27 cellular contexts compared by ENCODE assay signal in genomic region chr3:32707026-32707370, GRCh38.
"Had no signal": no experiment of that assay in that cellular context is flagged by ENCODE, and none has a peak within 500 bp of the region (broad histone marks: within the 10 kb centered on the region; RNA-seq: fewer than 3 reads in every experiment).

No MANE protein-coding gene starts in this region.

- H3K27me3 Mint-ChIP-seq: activated CD4-positive, alpha-beta memory T cell treated with anti-CD3 and anti-CD28 coated beads, Interleukin-2, amount 10 ng/mL, durations not matched to agents 7 days and 5 days; activated CD4-positive, alpha-beta T cell treated with anti-CD3 and anti-CD28 coated beads, Interleukin-2, amount 10 ng/mL, durations not matched to agents 7 days and 5 days; activated naive CD4-positive, alpha-beta T cell treated with anti-CD3 and anti-CD28 coated beads, Interleukin-2, amount 50 U/mL, for 24 hours; activated naive CD8-positive, alpha-beta T cell treated with anti-CD3 and anti-CD28 coated beads for 36 hours; activated naive CD8-positive, alpha-beta T cell treated with anti-CD3 and anti-CD28 coated beads, Interleukin-2, amount 50 U/mL, for 24 hours; brain; central memory CD8-positive, alpha-beta T cell; dendritic cell treated with granulocyte-macrophage colony-stimulating factor and Interleukin-4, amounts not matched to agents 40 ng/mL and 50 ng/mL, for 4 days; effector memory CD8-positive, alpha-beta T cell had no signal

- H3K4me1 Mint-ChIP-seq: WTC11 had no signal

- H3K4me1 ChIP-seq: foreskin keratinocyte, gastrocnemius medialis had no signal

- H3K27me3 ChIP-seq: ascending aorta, esophagus muscularis mucosa, foreskin keratinocyte, gastrocnemius medialis, heart left ventricle had no signal

- ATAC-seq: activated naive CD8-positive, alpha-beta T cell treated with anti-CD3 and anti-CD28 coated beads, Interleukin-2, amount 50 U/mL, for 24 hours; effector memory CD8-positive, alpha-beta T cell; foreskin keratinocyte; gastrocnemius medialis; heart left ventricle; WTC11 had no signal

- H3K9me3 Mint-ChIP-seq: activated CD4-positive, alpha-beta memory T cell treated with anti-CD3 and anti-CD28 coated beads, Interleukin-2, amount 10 ng/mL, durations not matched to agents 7 days and 5 days; activated CD4-positive, alpha-beta T cell treated with anti-CD3 and anti-CD28 coated beads, Interleukin-2, amount 10 ng/mL, durations not matched to agents 7 days and 5 days; activated naive CD4-positive, alpha-beta T cell treated with anti-CD3 and anti-CD28 coated beads for 36 hours; activated naive CD4-positive, alpha-beta T cell treated with anti-CD3 and anti-CD28 coated beads, Interleukin-2, amount 50 U/mL, for 24 hours; activated naive CD8-positive, alpha-beta T cell treated with anti-CD3 and anti-CD28 coated beads for 36 hours; activated naive CD8-positive, alpha-beta T cell treated with anti-CD3 and anti-CD28 coated beads, Interleukin-2, amount 50 U/mL, for 24 hours; activated T-cell treated with anti-CD3 and anti-CD28 coated beads, Interleukin-2, amount 50 U/mL, for 4 hours; activated T-helper 2 cell treated with anti-CD3 and anti-CD28 coated beads, Interferon-gamma antibody, Interleukin-2, Interleukin-4, amounts not matched to agents 10 μg/mL and 5 μg/mL and 100 μg/mL, durations not matched to agents 14 hours and 24 hours and 36 hours; brain; central memory CD8-positive, alpha-beta T cell; dendritic cell treated with granulocyte-macrophage colony-stimulating factor and Interleukin-4, amounts not matched to agents 40 ng/mL and 50 ng/mL, for 4 days; effector memory CD8-positive, alpha-beta T cell; WTC11 had no signal

- H3K27ac Mint-ChIP-seq: activated naive CD4-positive, alpha-beta T cell treated with anti-CD3 and anti-CD28 coated beads for 36 hours; activated naive CD8-positive, alpha-beta T cell treated with anti-CD3 and anti-CD28 coated beads for 36 hours; activated T-helper 2 cell treated with anti-CD3 and anti-CD28 coated beads, Interferon-gamma antibody, Interleukin-2, Interleukin-4, amounts not matched to agents 10 μg/mL and 5 μg/mL and 100 μg/mL, durations not matched to agents 14 hours and 24 hours and 36 hours; WTC11 had no signal

- DNase-seq: activated CD4-positive, alpha-beta memory T cell treated with anti-CD3 and anti-CD28 coated beads, Interleukin-2, amount 10 ng/mL, durations not matched to agents 7 days and 5 days; activated CD4-positive, alpha-beta T cell treated with anti-CD3 and anti-CD28 coated beads for 1 hour; activated CD4-positive, alpha-beta T cell treated with anti-CD3 and anti-CD28 coated beads for 4 hours; activated CD4-positive, alpha-beta T cell treated with anti-CD3 and anti-CD28 coated beads, Interleukin-2, amount 10 ng/mL, durations not matched to agents 7 days and 5 days; activated CD4-positive, alpha-beta T cell treated with anti-CD3 and anti-CD28 coated beads, Interleukin-2, amount 50 U/mL, for 4 hours; activated effector memory CD4-positive, alpha-beta T cell treated with anti-CD3 and anti-CD28 coated beads, Interleukin-2, amount 50 U/mL, for 16 hours; activated naive CD8-positive, alpha-beta T cell treated with anti-CD3 and anti-CD28 coated beads for 36 hours; activated naive CD8-positive, alpha-beta T cell treated with anti-CD3 and anti-CD28 coated beads, Interleukin-2, amount 50 U/mL, for 24 hours; activated T-cell treated with anti-CD3 and anti-CD28 coated beads, Interleukin-2, amount 50 U/mL, for 4 hours; effector CD4-positive, alpha-beta T cell; effector memory CD8-positive, alpha-beta T cell; foreskin keratinocyte; gastrocnemius medialis; glutamatergic neuron; heart left ventricle; T-helper 2 cell had no signal

- H3K9me3 ChIP-seq: ascending aorta, esophagus muscularis mucosa, gastrocnemius medialis, heart left ventricle had no signal

- H3K4me3 Mint-ChIP-seq: activated CD4-positive, alpha-beta memory T cell treated with anti-CD3 and anti-CD28 coated beads, Interleukin-2, amount 10 ng/mL, durations not matched to agents 7 days and 5 days; activated CD4-positive, alpha-beta T cell treated with anti-CD3 and anti-CD28 coated beads, Interleukin-2, amount 10 ng/mL, durations not matched to agents 7 days and 5 days; activated naive CD4-positive, alpha-beta T cell treated with anti-CD3 and anti-CD28 coated beads for 36 hours; activated naive CD4-positive, alpha-beta T cell treated with anti-CD3 and anti-CD28 coated beads, Interleukin-2, amount 50 U/mL, for 24 hours; activated naive CD8-positive, alpha-beta T cell treated with anti-CD3 and anti-CD28 coated beads for 36 hours; activated naive CD8-positive, alpha-beta T cell treated with anti-CD3 and anti-CD28 coated beads, Interleukin-2, amount 50 U/mL, for 24 hours; activated T-cell treated with anti-CD3 and anti-CD28 coated beads, Interleukin-2, amount 50 U/mL, for 4 hours; brain; central memory CD8-positive, alpha-beta T cell; dendritic cell treated with granulocyte-macrophage colony-stimulating factor and Interleukin-4, amounts not matched to agents 40 ng/mL and 50 ng/mL, for 4 days; effector memory CD8-positive, alpha-beta T cell; WTC11 had no signal

- H3K27ac ChIP-seq: ascending aorta, coronary artery, foreskin keratinocyte, gastrocnemius medialis, VCaP had no signal

- H3K4me3 ChIP-seq: ascending aorta, coronary artery, esophagus muscularis mucosa, gastrocnemius medialis, heart left ventricle had no signal
